In the genomic region with DNA sequence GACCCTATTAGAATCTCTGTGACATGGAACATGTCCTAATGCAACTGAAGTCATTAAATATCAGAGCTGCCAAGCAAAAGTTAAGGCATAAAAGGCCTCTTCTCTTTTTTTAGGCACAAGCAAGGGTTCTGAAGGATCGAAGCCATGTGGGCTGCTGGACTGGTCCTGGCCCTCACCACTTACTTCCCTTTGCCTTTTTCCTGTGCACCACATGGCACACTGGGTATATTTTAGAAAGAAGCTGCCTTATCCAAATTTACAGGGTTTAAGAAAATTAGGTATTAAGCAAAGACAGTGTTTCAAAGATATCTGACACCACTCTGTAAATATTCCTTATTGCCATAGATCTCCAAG, we compare ENCODE assay signal across 20 cellular contexts. TPM values are rescaled to one million over a fixed set of nuclear protein-coding genes. Genes with fewer than 3 reads are reported as not detected.
DNase-seq lines count a peak whose midpoint lies in the region; ATAC-seq and TF ChIP-seq lines count a peak whose summit lies in the region.
"Had no signal": no experiment of that assay in that cellular context is flagged by ENCODE, and none has a peak within 500 bp of the region (broad histone marks: within the 10 kb centered on the region; RNA-seq: fewer than 3 reads in every experiment).

No MANE protein-coding gene starts in this region.

- RAD21 ChIA-PET in HCT116 (lab: Charles Lee; ENCODE audit: low non-redundant PET in 1 of 2, low total read pairs in 2 of 2, uncharacterized antibody in 2 of 2, unreplicated experiment in 2 of 2), result no interaction called here

- H3K4me2 ChIP-seq in HCT116 (ENCODE audit: low read length), result peak overlapping the region; percentile 57
- H3K4me2 ChIP-seq in mesendoderm (ENCODE audit: low read length), result no peak overlapping the region

- no peaks in the 10 kb centered on the region for H4K20me1 ChIP-seq in HCT116 (ENCODE audit: insufficient read depth)

- BruUV-seq in A673 (replicated peaks; lab: Mats Ljungman, UMichigan) (no TSS peak), HCT116 (replicated peaks; lab: Mats Ljungman, UMichigan) (no TSS peak)

- H3K9me2 ChIP-seq in HCT116 (ENCODE audit: insufficient read depth), result no peaks in the 10 kb centered on the region

- no peak for TF ChIP-seq RAD21 in HCT116 (IDR thresholded peaks at IDR 0.05; ENCODE audit: low read depth)

- H3K36me3 ChIP-seq in A673 (ENCODE audit: insufficient read depth, low read length, poor library complexity, severe bottlenecking), result peaks cover 25% of the 10 kb centered on the region
- no peaks in the 10 kb centered on the region for H3K36me3 ChIP-seq in HCT116 (ENCODE audit: control insufficient read depth in 1 of 2, insufficient read depth in 2 of 2, low read length in 2 of 2)
- H3K36me3 ChIP-seq in adrenal gland (replicated peaks in 1 of 2), result no peaks in the 10 kb centered on the region
- no peaks in the 10 kb centered on the region for H3K36me3 ChIP-seq in mesendoderm (ENCODE audit: control insufficient read depth, insufficient read depth, low read length)
- H3K36me3 ChIP-seq: MG63, SJCRH30 had no signal

- H3K56ac ChIP-seq in mesendoderm (ENCODE audit: low read length), result no peak overlapping the region

- WGBS in adrenal gland, 4 donors, result 88 to 92% (median 90%) methylated on average over 1 of the region's 1 CpG
- no CpG with 5 or more reads among the region's 1 CpG for WGBS in mesendoderm (ENCODE audit: extremely low coverage, insufficient coverage, low lambda C conversion rate)

- peak overlapping the region; percentile 36 for H2AFZ ChIP-seq in HCT116 (ENCODE audit: low read depth, low read length, poor library complexity, severe bottlenecking)

- POLR2A ChIA-PET in A673 (lab: Charles Lee; ENCODE audit: low non-redundant PET) (no interaction called here), HCT116 (lab: Charles Lee) (no interaction called here)

- TF ChIP-seq POLR2A in HCT116 (IDR thresholded peaks at IDR 0.05; ENCODE audit: borderline replicate concordance, extremely low read depth, insufficient read depth, insufficient read length) (no peak), adrenal gland (IDR thresholded peaks at IDR 0.05) (no peak)

- H3K27ac ChIP-seq in A673 (ENCODE audit: low read depth, low read length, poor library complexity, severe bottlenecking) (peak overlapping the region; percentile 39), HCT116 (ENCODE audit: low read depth, low read length) (no peak overlapping the region), adrenal gland (peak overlapping the region in 3 of 5 donors; percentile 11 to 72 (median 54)), mesendoderm (ENCODE audit: low read depth, low read length) (no peak overlapping the region)
- H3K27ac ChIP-seq: C4-2B, RWPE1, SJCRH30 had no signal

- no peak overlapping the region for H2BK5ac ChIP-seq in mesendoderm (ENCODE audit: low read length)

- CTCF ChIA-PET in A673 (lab: Charles Lee), result no interaction called here
- CTCF ChIA-PET in HCT116 (lab: Charles Lee), result interaction anchor here (1.0 kb wide), 1 partner anchor 168 kb away, joined by 3 read pairs; no protein-coding TSS in a partner anchor

- no peak overlapping the region for H4K8ac ChIP-seq in mesendoderm (ENCODE audit: low read depth, low read length)

- H3K4me1 ChIP-seq in A673 (ENCODE audit: insufficient read depth, low read length, poor library complexity, severe bottlenecking), result peaks cover 64% of the 10 kb centered on the region
- H3K4me1 ChIP-seq in HCT116 (ENCODE audit: control insufficient read depth in 1 of 2, insufficient read depth in 2 of 2, low read length in 2 of 2), result peaks cover 13 to 17% of the 10 kb centered on the region in 2 experiments
- H3K4me1 ChIP-seq in adrenal gland (replicated peaks in 1 of 2), result no peaks in the 10 kb centered on the region
- H3K4me1 ChIP-seq in mesendoderm (ENCODE audit: control insufficient read depth, low read depth, low read length), result peaks cover 34% of the 10 kb centered on the region
- H3K4me1 ChIP-seq: SJCRH30 had no signal

- no peak overlapping the region for H4K5ac ChIP-seq in mesendoderm (ENCODE audit: low read length)

- H3K79me1 ChIP-seq in mesendoderm (ENCODE audit: low read length), result no peaks in the 10 kb centered on the region

- H3K9me3 ChIP-seq in A673 (ENCODE audit: low read depth, low read length, poor library complexity, severe bottlenecking) (no peaks in the 10 kb centered on the region), HCT116 (ENCODE audit: control insufficient read depth in 1 of 2, insufficient read depth in 1 of 2, low read depth in 1 of 2, low read length in 2 of 2) (no peaks in the 10 kb centered on the region), adrenal gland (replicated peaks in 1 of 3) (no peaks in the 10 kb centered on the region)
- H3K9me3 ChIP-seq: MG63, SJCRH30 had no signal

- no peak overlapping the region for H3K4ac ChIP-seq in mesendoderm (ENCODE audit: low read depth, low read length)

- TF ChIP-seq CTCF in A673 (conservative IDR thresholded peaks at IDR 0.05; ENCODE audit: low read depth, low read length) (no peak), HCT116 (IDR thresholded peaks at IDR 0.05 in 2 of 3, conservative IDR thresholded peaks at IDR 0.05 in 1 of 3; ENCODE audit: borderline replicate concordance in 1 of 3, insufficient read depth in 1 of 3, low read depth in 2 of 3, low read length in 2 of 3) (no peak), adrenal gland (IDR thresholded peaks at IDR 0.05) (no peak)

- H2BK15ac ChIP-seq in mesendoderm (replicated peaks; ENCODE audit: low read depth), result no peak overlapping the region

- peak; percentile 24 for ATAC-seq in HCT116

- DNase-seq in A673 (ENCODE audit: low spot score) (no peak), HCT116 (ENCODE audit: low read depth, low spot score) (no peak), adrenal gland (no peak), mesendoderm (no peak), HT-29 (ENCODE audit: low spot score) (no peak)
- DNase-seq in activated T-cell treated with anti-CD3 and anti-CD28 coated beads, Interleukin-2, amount 50 U/mL, for 1 hour, result no peak
- no peak for DNase-seq in stimulated activated naive CD4-positive, alpha-beta T cell (lab: John Stamatoyannopoulos, UW)
- DNase-seq: DND-41, H9, Kasumi-1, NCI-H1105, NCI-H2081, NCI-H2171 treated with DMSO at 0.1 percent for 48 hours, NCI-H446, NCI-H69, SJCRH30 had no signal

- H2AK5ac ChIP-seq in mesendoderm (ENCODE audit: low read length), result no peak overlapping the region

- no peak overlapping the region for H2BK120ac ChIP-seq in mesendoderm (ENCODE audit: low read depth, low read length)

- no peak overlapping the region for H3K4me3 ChIP-seq in A673 (ENCODE audit: low read depth, low read length, poor library complexity, severe bottlenecking)
- no peak overlapping the region for H3K4me3 ChIP-seq in HCT116 (replicated peaks in 1 of 2; ENCODE audit: low read depth in 1 of 2, low read length in 2 of 2)
- H3K4me3 ChIP-seq in adrenal gland, result no peak overlapping the region
- no peak overlapping the region for H3K4me3 ChIP-seq in mesendoderm (ENCODE audit: low read length)
- H3K4me3 ChIP-seq: MG63, SJCRH30 had no signal

- no peak overlapping the region for H3K23ac ChIP-seq in mesendoderm (ENCODE audit: low read length)

- no peaks in the 10 kb centered on the region for H3K79me2 ChIP-seq in HCT116 (ENCODE audit: insufficient read depth, low read length)
- H3K79me2 ChIP-seq in mesendoderm (ENCODE audit: control insufficient read depth, insufficient read depth, low read length), result no peaks in the 10 kb centered on the region

- H3K27me3 ChIP-seq in A673 (replicated peaks; ENCODE audit: insufficient read depth, low read depth, low read length, poor library complexity) (no peaks in the 10 kb centered on the region), HCT116 (ENCODE audit: insufficient read depth, low read length) (no peaks in the 10 kb centered on the region), adrenal gland (no peaks in the 10 kb centered on the region), mesendoderm (ENCODE audit: insufficient read depth, low read length, poor library complexity) (no peaks in the 10 kb centered on the region)
- H3K27me3 ChIP-seq: MG63, SJCRH30 had no signal

- H3K18ac ChIP-seq in mesendoderm (ENCODE audit: low read length), result peak overlapping the region; percentile 7

- intact Hi-C loops in A673 (cut with micrococcal nuclease; ENCODE audit: unreplicated experiment), result no loop called here
- intact Hi-C loops in HCT116 (cut with micrococcal nuclease), result no loop called here
- intact Hi-C loops in adrenal gland (cut with DNase I), result no loop called here

- H3K9ac ChIP-seq in HCT116 (ENCODE audit: low read length) (no peak overlapping the region), mesendoderm (ENCODE audit: low read length) (no peak overlapping the region)

TF ChIP-seq in HCT116, 20 proteins besides CTCF, POLR2A, EP300 and RAD21 (continues in another document):
- TF ChIP-seq CBX3 (IDR thresholded peaks at IDR 0.05; ENCODE audit: low read depth), result no peak
- no peak for TF ChIP-seq ZNF274 (IDR thresholded peaks at IDR 0.05; ENCODE audit: low read depth, low read length)
- TF ChIP-seq EGR1 (IDR thresholded peaks at IDR 0.05; ENCODE audit: low read depth), result no peak
- no peak for TF ChIP-seq ZFX (IDR thresholded peaks at IDR 0.05)
- TF ChIP-seq JUND (IDR thresholded peaks at IDR 0.05), result no peak
- TF ChIP-seq FOSL1 (IDR thresholded peaks at IDR 0.05; ENCODE audit: low read depth), result no peak

RNA-seq across cellular contexts. Expression of a gene that starts 38.9 kb away (rescaled TPM):
- total RNA-seq in A673 (2021) (66.0 and 71.9 TPM in 2 replicates), HCT116 (2021; ENCODE audit: unreplicated experiment) (not detected), adrenal gland (under 1 TPM in 5 of 8 donors, not detected in 3; 0.28 to 0.98 (median 0.43) TPM)
- not detected in 2 replicates for polyA plus RNA-seq in HCT116 (2012)
- polyA plus RNA-seq in adrenal gland, result 1 to 10 TPM in 1 of 3 donors, under 1 TPM in 2; 0.13 to 1.1 (median 0.33) TPM
- polyA plus RNA-seq in mesendoderm (2013, experiment 1 of 2), result 11.5 TPM
- polyA plus RNA-seq in mesendoderm (2013, experiment 2 of 2), result 12.6 TPM
- total RNA-seq in HT-29 (2014; rRNA removed; shearing (Covaris generic)), result not detected in 2 replicates
- total RNA-seq: G401 had no signal

Comparison
In these comparisons a context has a peak if more than half of its experiments do, and no peak if none do; other contexts are left out.
1. H3K27ac ChIP-seq: peak in A673 (single experiment) and adrenal gland (3 of 5); none in HCT116 (single experiment) and mesendoderm (single experiment).
2. RNA of a gene that starts 38.9 kb away (total RNA-seq): 66.0 to 71.9 TPM in A673; 0.28 to 0.98 TPM in adrenal gland, not detected in HCT116 (single experiment) and not detected in HT-29; every median in the first group is over 10 times any median in the second.